In genomic region chr9:27572566-27572917, GRCh38 we compare ENCODE assay signal across 8 cellular contexts.
A peak's percentile ranks its signal among the peaks of the same experiment; 100 is the strongest.
DNase-seq lines count a peak whose midpoint lies in the region; ATAC-seq and TF ChIP-seq lines count a peak whose summit lies in the region.

No MANE protein-coding gene starts in this region.

- peak; percentile 61 for DNase-seq in DMS53 (lab: John Stamatoyannopoulos, UW)
- DNase-seq in DMS53 treated with DMSO at 0.1 percent for 48 hours (lab: John Stamatoyannopoulos, UW; ENCODE audit: unreplicated experiment): no peak
- DNase-seq in RWPE1 (ENCODE audit: low spot score): peak; percentile 37
- peak; percentile 59 for DNase-seq in choroid plexus epithelial cell (ENCODE audit: low read depth)

- H3K4me1 Mint-ChIP-seq in stimulated activated naive CD8-positive, alpha-beta T cell treated with anti-CD3 and anti-CD28 coated beads, Interleukin-15, Interleukin-2, amounts not matched to agents 100 ng/mL and 50 ng/mL, for 24 hours (ENCODE audit: low read depth): peaks cover 33% of the 10 kb centered on the region

- H3K27me3 ChIP-seq in layer of hippocampus (ENCODE audit: control insufficient read depth, insufficient read depth, low read length): no peaks in the 10 kb centered on the region

- H3K36me3 Mint-ChIP-seq in stimulated activated naive CD8-positive, alpha-beta T cell treated with anti-CD3 and anti-CD28 coated beads, Interleukin-15, Interleukin-2, amounts not matched to agents 100 ng/mL and 50 ng/mL, for 24 hours (ENCODE audit: low read depth): peaks cover 5% of the 10 kb centered on the region

- H3K27me3 Mint-ChIP-seq in stimulated activated naive CD8-positive, alpha-beta T cell treated with anti-CD3 and anti-CD28 coated beads, Interleukin-15, Interleukin-2, amounts not matched to agents 100 ng/mL and 50 ng/mL, for 24 hours: peaks cover 3% of the 10 kb centered on the region

- POLR2A ChIA-PET in RWPE1 (lab: Yijun Ruan, JAX; ENCODE audit: low non-redundant PET): no interaction called here

- CTCF ChIA-PET in RWPE1 (lab: Yijun Ruan, JAX): interaction anchor here (0.6 kb wide), 1 partner anchor 11 kb away, joined by 3 read pairs; no protein-coding TSS in a partner anchor

- peak; percentile 24 for ATAC-seq in GM19463 (IDR thresholded peaks at IDR 0.05; ENCODE audit: unreplicated experiment)
- ATAC-seq in HG03520 (IDR thresholded peaks at IDR 0.05; ENCODE audit: unreplicated experiment): peak; percentile 37

- TF ChIP-seq CTCF in RWPE1 (conservative IDR thresholded peaks at IDR 0.05; ENCODE audit: low read depth) (no peak), choroid plexus epithelial cell (conservative IDR thresholded peaks at IDR 0.05; ENCODE audit: low read depth, low read length) (no peak)

- H3K4me3 Mint-ChIP-seq in stimulated activated naive CD8-positive, alpha-beta T cell treated with anti-CD3 and anti-CD28 coated beads, Interleukin-15, Interleukin-2, amounts not matched to agents 100 ng/mL and 50 ng/mL, for 24 hours: peak overlapping the region; percentile 89

- H3K27ac ChIP-seq in RWPE1 (peak overlapping the region; percentile 92), layer of hippocampus (ENCODE audit: low read depth, low read length) (peak overlapping the region; percentile 99)

- peak overlapping the region; percentile 72 for H3K4me3 ChIP-seq in choroid plexus epithelial cell (ENCODE audit: low read depth, low read length)

- no peaks in the 10 kb centered on the region for H3K9me3 Mint-ChIP-seq in stimulated activated naive CD8-positive, alpha-beta T cell treated with anti-CD3 and anti-CD28 coated beads, Interleukin-15, Interleukin-2, amounts not matched to agents 100 ng/mL and 50 ng/mL, for 24 hours

- H3K27ac Mint-ChIP-seq in stimulated activated naive CD8-positive, alpha-beta T cell treated with anti-CD3 and anti-CD28 coated beads, Interleukin-15, Interleukin-2, amounts not matched to agents 100 ng/mL and 50 ng/mL, for 24 hours: peak overlapping the region; percentile 96
